In genomic region chr16:89452241-89452640, GRCh38 we compare ENCODE assay signal across 28 cellular contexts. TPM values are rescaled to one million over a fixed set of nuclear protein-coding genes. Genes with fewer than 3 reads are reported as not detected.
DNase-seq lines count a peak whose midpoint lies in the region; ATAC-seq and TF ChIP-seq lines count a peak whose summit lies in the region.
"Had no signal": no experiment of that assay in that cellular context is flagged by ENCODE, and none has a peak within 500 bp of the region (broad histone marks: within the 10 kb centered on the region; RNA-seq: fewer than 3 reads in every experiment).

No MANE protein-coding gene starts in this region.

- POLR2A ChIA-PET in activated CD4-positive, alpha-beta T cell treated with anti-CD3 and anti-CD28 coated beads for 36 hours (lab: Charles Lee): interaction anchor here (0.7 kb wide), 1 partner anchor 33 kb away, joined by 4 read pairs; no protein-coding TSS in a partner anchor
- POLR2A ChIA-PET in CD8-positive, alpha-beta memory T cell (lab: Charles Lee): no interaction called here
- POLR2A ChIA-PET in T-cell (lab: Charles Lee): no interaction called here
- POLR2A ChIA-PET in naive thymus-derived CD4-positive, alpha-beta T cell (lab: Charles Lee): interaction anchor here (0.9 kb wide), 1 partner anchor 15 kb away, joined by 3 read pairs; no protein-coding TSS in a partner anchor

- H3K36me3 ChIP-seq in CD8-positive, alpha-beta memory T cell (ENCODE audit: insufficient read depth, low read length): no peaks in the 10 kb centered on the region
- no peaks in the 10 kb centered on the region for H3K36me3 ChIP-seq in naive thymus-derived CD4-positive, alpha-beta T cell (ENCODE audit: control insufficient read depth in 2 of 3, insufficient read depth in 3 of 3, low read length in 3 of 3)
- H3K36me3 ChIP-seq in transverse colon: no peaks in the 10 kb centered on the region
- H3K36me3 ChIP-seq: cardiac muscle cell, left lung, neural progenitor cell had no signal

- CTCF ChIA-PET in activated CD4-positive, alpha-beta T cell treated with anti-CD3 and anti-CD28 coated beads for 36 hours (lab: Charles Lee): interaction anchor here (1.6 kb wide), 1 partner anchor 17 kb away, joined by 4 read pairs; no protein-coding TSS in a partner anchor
- CTCF ChIA-PET in CD8-positive, alpha-beta memory T cell (lab: Charles Lee): no interaction called here
- CTCF ChIA-PET in T-cell (lab: Charles Lee): no interaction called here
- CTCF ChIA-PET in naive thymus-derived CD4-positive, alpha-beta T cell (lab: Charles Lee): no interaction called here

- no peak overlapping the region for H3K4me3 ChIP-seq in CD8-positive, alpha-beta memory T cell (ENCODE audit: low read length)
- no peak overlapping the region for H3K4me3 ChIP-seq in naive thymus-derived CD4-positive, alpha-beta T cell (ENCODE audit: low read length)
- no peak overlapping the region for H3K4me3 ChIP-seq in transverse colon
- H3K4me3 ChIP-seq: cardiac muscle cell, coronary artery, left lung, neural progenitor cell had no signal

- H3K4me1 ChIP-seq in CD8-positive, alpha-beta memory T cell (ENCODE audit: insufficient read depth, low read length): peaks cover 89% of the 10 kb centered on the region
- peaks cover 79 to 81% of the 10 kb centered on the region in 2 donors for H3K4me1 ChIP-seq in naive thymus-derived CD4-positive, alpha-beta T cell (ENCODE audit: control insufficient read depth in 2 of 2, insufficient read depth in 2 of 2, low read length in 2 of 2)
- peaks cover 23 to 76% (median 46%) of the 10 kb centered on the region in 4 donors for H3K4me1 ChIP-seq in transverse colon

- H3K9me3 Mint-ChIP-seq in activated CD4-positive, alpha-beta T cell treated with anti-CD3 and anti-CD28 coated beads for 36 hours (ENCODE audit: low read depth): no peaks in the 10 kb centered on the region
- no peaks in the 10 kb centered on the region for H3K9me3 Mint-ChIP-seq in CD8-positive, alpha-beta memory T cell
- no peaks in the 10 kb centered on the region for H3K9me3 Mint-ChIP-seq in T-cell
- peaks cover 0 to 4% (median 0%) of the 10 kb centered on the region in 11 donors for H3K9me3 Mint-ChIP-seq in naive thymus-derived CD4-positive, alpha-beta T cell
- H3K9me3 Mint-ChIP-seq in chondrocyte (ENCODE audit: low read depth): no peaks in the 10 kb centered on the region
- H3K9me3 Mint-ChIP-seq: CD8-positive, alpha-beta T cell had no signal

- no peak for DNase-seq in activated CD4-positive, alpha-beta T cell treated with anti-CD3 and anti-CD28 coated beads for 36 hours
- DNase-seq in activated CD4-positive, alpha-beta T cell treated with anti-CD3 and anti-CD28 coated beads, Interleukin-2, amount 50 U/mL, for 1 hour: no peak
- no peak for DNase-seq in CD8-positive, alpha-beta memory T cell
- no peak for DNase-seq in T-cell
- DNase-seq in naive thymus-derived CD4-positive, alpha-beta T cell: no peak
- no peak for DNase-seq in chondrocyte (ENCODE audit: low spot score)
- DNase-seq in transverse colon: no peak
- DNase-seq: 8988T; activated CD4-positive, CD25-positive, alpha-beta regulatory T cell treated with anti-CD3 and anti-CD28 coated beads, Interleukin-2, amount 50 U/mL, for 72 hours; activated gamma-delta T cell treated with Interleukin-2 at 50 U/mL for 16 hours; activated T-cell treated with anti-CD3 and anti-CD28 coated beads, Interleukin-2, amount 50 U/mL, for 1 hour; CD8-positive, alpha-beta T cell; effector CD8-positive, alpha-beta T cell; EL; erythroblast; islet precursor cell; left lung; NCI-H1417 treated with DMSO at 0.1 percent for 48 hours; NCI-H748 treated with DMSO at 0.1 percent for 48 hours; stimulated activated CD4-positive, alpha-beta T cell treated with anti-CD3 and anti-CD28 coated beads, Interleukin-1b, Interleukin-23, amount 100 ng/mL, for 48 hours; stimulated activated naive CD8-positive, alpha-beta T cell treated with anti-CD3 and anti-CD28 coated beads, Interleukin-15, Interleukin-2, amounts not matched to agents 100 U/mL and 50 U/mL, for 24 hours; T-helper 1 cell had no signal

- peak; percentile 31 for ATAC-seq in activated CD4-positive, alpha-beta T cell treated with anti-CD3 and anti-CD28 coated beads for 36 hours
- peak in 2 of 4 experiments; percentile 19 to 48 for ATAC-seq in T-cell (replicated peaks in 1 of 4)
- peak; percentile 17 for ATAC-seq in naive thymus-derived CD4-positive, alpha-beta T cell
- no peak for ATAC-seq in GM18511 (IDR thresholded peaks at IDR 0.05; ENCODE audit: unreplicated experiment)
- ATAC-seq: CD8-positive, alpha-beta T cell; left lung; stimulated activated naive CD8-positive, alpha-beta T cell treated with anti-CD3 and anti-CD28 coated beads, Interleukin-15, Interleukin-2, amounts not matched to agents 100 U/mL and 50 U/mL, for 24 hours had no signal

- no peak overlapping the region for H3K4me3 Mint-ChIP-seq in activated CD4-positive, alpha-beta T cell treated with anti-CD3 and anti-CD28 coated beads for 36 hours
- peak overlapping the region; percentile 32 to 81 (median 52) for H3K4me3 Mint-ChIP-seq in CD8-positive, alpha-beta memory T cell
- H3K4me3 Mint-ChIP-seq in T-cell (peak overlapping the region in 2 of 3 donors; percentile 21 to 35), chondrocyte (ENCODE audit: unreplicated experiment) (no peak overlapping the region)
- H3K4me3 Mint-ChIP-seq in naive thymus-derived CD4-positive, alpha-beta T cell: peak overlapping the region in 7 of 10 donors; percentile 18 to 76 (median 41)
- H3K4me3 Mint-ChIP-seq: memory B cell, neural progenitor cell had no signal

- TF ChIP-seq EP300 in transverse colon (IDR thresholded peaks at IDR 0.05; ENCODE audit: low read depth): no peak

- WGBS in transverse colon (ENCODE audit: low coverage in 1 of 2), 2 donors: 79 to 83% methylated on average over 1 to 4 of the region's 4 CpGs

- no peak for TF ChIP-seq POLR2A in transverse colon (IDR thresholded peaks at IDR 0.05)

- H3K9me3 ChIP-seq in CD8-positive, alpha-beta memory T cell (ENCODE audit: low read length): no peaks in the 10 kb centered on the region
- no peaks in the 10 kb centered on the region for H3K9me3 ChIP-seq in naive thymus-derived CD4-positive, alpha-beta T cell (ENCODE audit: control insufficient read depth in 2 of 3, low read length in 3 of 3)
- no peaks in the 10 kb centered on the region for H3K9me3 ChIP-seq in transverse colon
- H3K9me3 ChIP-seq: left lung had no signal

- no peak overlapping the region for H3K27ac Mint-ChIP-seq in activated CD4-positive, alpha-beta T cell treated with anti-CD3 and anti-CD28 coated beads for 36 hours
- peak overlapping the region in 4 of 8 donors; percentile 1 to 66 (median 52) for H3K27ac Mint-ChIP-seq in CD8-positive, alpha-beta memory T cell
- H3K27ac Mint-ChIP-seq in T-cell (peak overlapping the region in 1 of 2 donors; percentile 34), chondrocyte (ENCODE audit: unreplicated experiment) (no peak overlapping the region)
- H3K27ac Mint-ChIP-seq in naive thymus-derived CD4-positive, alpha-beta T cell: peak overlapping the region in 3 of 9 donors; percentile 15 to 72 (median 33)
- H3K27ac Mint-ChIP-seq: CD8-positive, alpha-beta T cell; memory B cell; neural progenitor cell had no signal

- no peaks in the 10 kb centered on the region for H3K27me3 ChIP-seq in CD8-positive, alpha-beta memory T cell (ENCODE audit: insufficient read depth, low read length, poor library complexity, severe bottlenecking)
- H3K27me3 ChIP-seq in naive thymus-derived CD4-positive, alpha-beta T cell (ENCODE audit: control insufficient read depth in 2 of 2, insufficient read depth in 2 of 2, low read length in 2 of 2): no peaks in the 10 kb centered on the region
- H3K27me3 ChIP-seq in transverse colon: no peaks in the 10 kb centered on the region
- H3K27me3 ChIP-seq: cardiac muscle cell, left lung, neural progenitor cell had no signal

- H3K27ac ChIP-seq in CD8-positive, alpha-beta memory T cell (ENCODE audit: low read depth, low read length): no peak overlapping the region
- H3K27ac ChIP-seq in naive thymus-derived CD4-positive, alpha-beta T cell (ENCODE audit: low read depth, low read length): no peak overlapping the region
- no peak overlapping the region for H3K27ac ChIP-seq in transverse colon
- H3K27ac ChIP-seq: cardiac muscle cell, coronary artery, HL-60, neural progenitor cell had no signal

- peaks cover 7% of the 10 kb centered on the region for H3K36me3 Mint-ChIP-seq in activated CD4-positive, alpha-beta T cell treated with anti-CD3 and anti-CD28 coated beads for 36 hours (ENCODE audit: low read depth)
- peaks cover 0 to 7% (median 2%) of the 10 kb centered on the region in 3 donors for H3K36me3 Mint-ChIP-seq in CD8-positive, alpha-beta memory T cell
- H3K36me3 Mint-ChIP-seq in T-cell (peaks cover 7% of the 10 kb centered on the region), chondrocyte (ENCODE audit: low read depth) (peaks cover 1% of the 10 kb centered on the region)
- H3K36me3 Mint-ChIP-seq in naive thymus-derived CD4-positive, alpha-beta T cell: peaks cover 0 to 7% (median 4%) of the 10 kb centered on the region in 5 donors

- H3K4me1 Mint-ChIP-seq in activated CD4-positive, alpha-beta T cell treated with anti-CD3 and anti-CD28 coated beads for 36 hours: peaks cover 83% of the 10 kb centered on the region
- H3K4me1 Mint-ChIP-seq in CD8-positive, alpha-beta memory T cell: peaks cover 77 to 89% (median 87%) of the 10 kb centered on the region in 3 donors
- H3K4me1 Mint-ChIP-seq in T-cell: peaks cover 82 to 87% (median 85%) of the 10 kb centered on the region in 3 donors
- H3K4me1 Mint-ChIP-seq in naive thymus-derived CD4-positive, alpha-beta T cell: peaks cover 21 to 88% (median 72%) of the 10 kb centered on the region in 7 donors
- peaks cover 66% of the 10 kb centered on the region for H3K4me1 Mint-ChIP-seq in chondrocyte (ENCODE audit: low read depth)

- H3K27me3 Mint-ChIP-seq in activated CD4-positive, alpha-beta T cell treated with anti-CD3 and anti-CD28 coated beads for 36 hours: no peaks in the 10 kb centered on the region
- H3K27me3 Mint-ChIP-seq in CD8-positive, alpha-beta memory T cell: no peaks in the 10 kb centered on the region
- no peaks in the 10 kb centered on the region for H3K27me3 Mint-ChIP-seq in T-cell
- no peaks in the 10 kb centered on the region for H3K27me3 Mint-ChIP-seq in naive thymus-derived CD4-positive, alpha-beta T cell
- no peaks in the 10 kb centered on the region for H3K27me3 Mint-ChIP-seq in chondrocyte (ENCODE audit: low read depth)
- H3K27me3 Mint-ChIP-seq: memory B cell had no signal

- TF ChIP-seq CTCF in chondrocyte (IDR thresholded peaks at IDR 0.05) (no peak), transverse colon (IDR thresholded peaks at IDR 0.05) (no peak)

- in situ Hi-C loops in transverse colon (cut with MboI; ENCODE audit: low pct_ligation_motif_present in 1 of 4, low pct_unique_long_range_greater_than_20kb in 1 of 4, low sequenced_read_pairs in 3 of 4): no loop called here

- intact Hi-C loops in activated CD4-positive, alpha-beta T cell treated with anti-CD3 and anti-CD28 coated beads for 36 hours (cut with DNase I, micrococcal nuclease): no loop called here
- intact Hi-C loops in naive thymus-derived CD4-positive, alpha-beta T cell (cut with micrococcal nuclease): no loop called here
- intact Hi-C loops in transverse colon (cut with DNase I; ENCODE audit: low total_unique reads): no loop called here

RNA-seq across cellular contexts. Expression of gene ANKRD11, which starts 38.1 kb away (rescaled TPM):
- 100 to 1,000 TPM; 144 to 145 TPM for total RNA-seq in activated CD4-positive, alpha-beta T cell treated with anti-CD3 and anti-CD28 coated beads for 36 hours
- total RNA-seq in CD8-positive, alpha-beta memory T cell: 100 to 1,000 TPM; 130 to 150 TPM
- 39.8 TPM for polyA plus RNA-seq in CD8-positive, alpha-beta memory T cell
- 100 to 1,000 TPM; 257 to 294 (median 271) TPM for total RNA-seq in T-cell
- 100 to 1,000 TPM; 178 to 254 (median 240) TPM for total RNA-seq in naive thymus-derived CD4-positive, alpha-beta T cell
- 10 to 100 TPM in 1 of 2 donors, 1 to 10 TPM in 1; 8.7 to 28.4 TPM for polyA plus RNA-seq in naive thymus-derived CD4-positive, alpha-beta T cell
- total RNA-seq in chondrocyte: 106 to 185 TPM (median 180 TPM) in 3 replicates
- total RNA-seq in transverse colon: 100 to 1,000 TPM; 109 to 281 (median 142) TPM

RNA-seq across cellular contexts. Expression of gene SPG7, which starts 56.0 kb away (rescaled TPM):
- total RNA-seq in activated CD4-positive, alpha-beta T cell treated with anti-CD3 and anti-CD28 coated beads for 36 hours: 10 to 100 TPM; 68.6 to 76.7 TPM
- 10 to 100 TPM; 77.4 to 79.5 TPM for total RNA-seq in CD8-positive, alpha-beta memory T cell
- 48.2 TPM for polyA plus RNA-seq in CD8-positive, alpha-beta memory T cell
- total RNA-seq in T-cell: 100 to 1,000 TPM; 161 to 203 (median 184) TPM
- total RNA-seq in naive thymus-derived CD4-positive, alpha-beta T cell: 100 to 1,000 TPM; 129 to 181 (median 170) TPM
- polyA plus RNA-seq in naive thymus-derived CD4-positive, alpha-beta T cell: 10 to 100 TPM; 48.6 to 56.6 TPM
- total RNA-seq in chondrocyte: 84.6 to 127 TPM (median 87.6 TPM) in 3 replicates
- total RNA-seq in transverse colon: 100 to 1,000 TPM; 168 to 408 (median 285) TPM

Comparison
In these comparisons a context has a peak if more than half of its experiments do, and no peak if none do; other contexts are left out.
1. H3K4me3 Mint-ChIP-seq: peak in CD8-positive, alpha-beta memory T cell (7 of 7), T-cell (2 of 3) and naive thymus-derived CD4-positive, alpha-beta T cell (7 of 10); none in activated CD4-positive, alpha-beta T cell treated with anti-CD3 and anti-CD28 coated beads for 36 hours (single experiment) and chondrocyte (single experiment).
2. POLR2A ChIA-PET loops: an anchor here in activated CD4-positive, alpha-beta T cell treated with anti-CD3 and anti-CD28 coated beads for 36 hours (0.7 kb wide) and naive thymus-derived CD4-positive, alpha-beta T cell (0.9 kb wide); none called in CD8-positive, alpha-beta memory T cell and T-cell.